In the genomic region with DNA sequence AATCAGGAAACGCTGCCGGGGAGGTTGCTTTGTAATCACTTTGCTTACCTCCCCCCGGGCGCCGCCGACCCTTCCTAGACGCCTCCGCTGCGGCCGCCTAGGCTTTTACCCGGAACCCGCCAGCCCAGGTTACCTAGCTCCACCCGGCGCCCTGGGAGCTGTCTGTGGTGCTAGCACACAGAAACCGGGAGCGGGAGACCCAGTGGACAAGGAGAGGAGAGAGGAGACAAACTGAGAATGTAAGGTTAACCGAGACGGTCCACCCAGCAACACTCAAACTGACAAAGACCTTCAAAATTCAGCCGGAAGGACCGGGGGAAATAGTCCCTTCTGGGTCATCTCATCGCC, we compare ENCODE assay signal across 9 cellular contexts. TPM values are rescaled to one million over a fixed set of nuclear protein-coding genes. Genes with fewer than 3 reads are reported as not detected.
DNase-seq lines count a peak whose midpoint lies in the region; ATAC-seq, FAIRE-seq and TF ChIP-seq lines count a peak whose summit lies in the region.
"Had no signal": no experiment of that assay in that cellular context is flagged by ENCODE, and none has a peak within 500 bp of the region (broad histone marks: within the 10 kb centered on the region; RNA-seq: fewer than 3 reads in every experiment).

No MANE protein-coding gene starts in this region.

- H3K9ac ChIP-seq in GM12878 (ENCODE audit: control insufficient read depth, insufficient read depth, low read length): no peak overlapping the region
- H3K9ac ChIP-seq in liver (ENCODE audit: low read depth in 1 of 2, low read length in 2 of 2): no peak overlapping the region

- H4K20me1 ChIP-seq in GM12878 (ENCODE audit: control insufficient read depth, insufficient read depth): no peaks in the 10 kb centered on the region

- no peak overlapping the region for H3K4me3 Mint-ChIP-seq in effector memory CD8-positive, alpha-beta T cell

- peaks cover 3% of the 10 kb centered on the region for H3K36me3 Mint-ChIP-seq in effector memory CD8-positive, alpha-beta T cell (ENCODE audit: insufficient read depth)

- H3K4me1 ChIP-seq in cardiac muscle cell (ENCODE audit: low read depth): no peaks in the 10 kb centered on the region
- H3K4me1 ChIP-seq in right atrium auricular region: peaks cover 0 to 23% of the 10 kb centered on the region in 2 donors
- no peaks in the 10 kb centered on the region for H3K4me1 ChIP-seq in GM12878 (ENCODE audit: control insufficient read depth, insufficient read depth, low read length)
- peaks cover 8 to 14% (median 12%) of the 10 kb centered on the region in 4 donors for H3K4me1 ChIP-seq in liver (ENCODE audit: control insufficient read depth in 4 of 4, insufficient read depth in 4 of 4, low read length in 3 of 4)

- intact Hi-C loops in GM12878 (cut with micrococcal nuclease; ENCODE audit: unreplicated experiment): no loop called here

- CTCF ChIA-PET in GM12878 (lab: Yijun Ruan, JAX): interaction anchor here (1.7 kb wide), 1 partner anchor 15 kb away, joined by 10 read pairs; no protein-coding TSS in a partner anchor

- H3K27me3 Mint-ChIP-seq in effector memory CD8-positive, alpha-beta T cell: peaks cover 82 to 96% of the 10 kb centered on the region in 2 donors

- no peak for FAIRE-seq in GM12878 (lab: Jason Lieb, UNC)

- DNase-seq in cardiac muscle cell (ENCODE audit: low read depth in 1 of 2, low spot score in 1 of 2) (peak; percentile 61 to 95), right atrium auricular region (ENCODE audit: low spot score) (no peak), GM12878 (ENCODE audit: low read depth, low spot score) (no peak), DMS79 (lab: John Stamatoyannopoulos, UW) (no peak)
- DNase-seq in effector memory CD8-positive, alpha-beta T cell: no peak
- DNase-seq: DND-41 had no signal

- TF ChIP-seq CTCF in cardiac muscle cell (IDR thresholded peaks at IDR 0.05; ENCODE audit: low read depth, low read length) (no peak), right atrium auricular region (IDR thresholded peaks at IDR 0.05) (no peak), GM12878 (IDR thresholded peaks at IDR 0.05 in 2 of 3, conservative IDR thresholded peaks at IDR 0.05 in 1 of 3; ENCODE audit: control insufficient read depth in 2 of 3, extremely low read depth in 1 of 3, insufficient read depth in 1 of 3, low read depth in 3 of 3, low read length in 3 of 3) (no peak), liver (IDR thresholded peaks at IDR 0.05; ENCODE audit: low read depth, low read length, missing input control) (no peak)

- H3K79me2 ChIP-seq in GM12878 (ENCODE audit: control insufficient read depth, insufficient read depth, low read length): no peaks in the 10 kb centered on the region

- in situ Hi-C loops in GM12878 (cut with MboI): no loop called here

- H3K36me3 ChIP-seq in cardiac muscle cell (no peaks in the 10 kb centered on the region), right atrium auricular region (no peaks in the 10 kb centered on the region), GM12878 (ENCODE audit: control insufficient read depth in 2 of 2, insufficient read depth in 2 of 2, low read length in 1 of 2) (no peaks in the 10 kb centered on the region), liver (ENCODE audit: control insufficient read depth in 4 of 4, insufficient read depth in 3 of 4, low read depth in 1 of 4, low read length in 3 of 4) (no peaks in the 10 kb centered on the region)

- no peak for TF ChIP-seq EP300 in GM12878 (IDR thresholded peaks at IDR 0.05; ENCODE audit: borderline replicate concordance in 1 of 2, control insufficient read depth in 1 of 2, low read depth in 2 of 2, low read length in 2 of 2)

- POLR2A ChIA-PET in GM12878 (lab: Charles Lee): no interaction called here

- peak overlapping the region; percentile 28 for H3K4me3 ChIP-seq in cardiac muscle cell
- H3K4me3 ChIP-seq in right atrium auricular region: peak overlapping the region in 1 of 2 donors; percentile 36
- no peak overlapping the region for H3K4me3 ChIP-seq in GM12878
- H3K4me3 ChIP-seq in liver (ENCODE audit: low read depth in 1 of 3, low read length in 3 of 3): peak overlapping the region in 1 of 3 donors; percentile 45

- H3K4me2 ChIP-seq in GM12878 (ENCODE audit: control insufficient read depth, insufficient read depth): no peak overlapping the region

- RAD21 ChIA-PET in GM12878 (lab: Charles Lee; ENCODE audit: unreplicated experiment): no interaction called here

- no peaks in the 10 kb centered on the region for H3K9me3 Mint-ChIP-seq in effector memory CD8-positive, alpha-beta T cell

- H3K27me3 ChIP-seq in cardiac muscle cell (peaks cover 98% of the 10 kb centered on the region), right atrium auricular region (peaks cover 25 to 61% of the 10 kb centered on the region in 2 donors), GM12878 (replicated peaks in 1 of 2; ENCODE audit: control insufficient read depth in 2 of 2, insufficient read depth in 2 of 2, low read length in 1 of 2) (peaks cover 16 to 18% of the 10 kb centered on the region in 2 experiments), liver (ENCODE audit: control insufficient read depth in 4 of 4, insufficient read depth in 4 of 4, low read length in 3 of 4) (peaks cover 10 to 43% (median 20%) of the 10 kb centered on the region in 4 donors)

- TF ChIP-seq POLR2A in GM12878 (IDR thresholded peaks at IDR 0.05; ENCODE audit: low read depth, low read length): no peak

- no TSS peak for BruUV-seq in GM12878 (replicated peaks; lab: Mats Ljungman, UMichigan)

- peaks cover 11 to 14% of the 10 kb centered on the region in 2 donors for H3K4me1 Mint-ChIP-seq in effector memory CD8-positive, alpha-beta T cell (ENCODE audit: low read depth in 2 of 2)

- H3K27ac Mint-ChIP-seq in effector memory CD8-positive, alpha-beta T cell: no peak overlapping the region

- H2AFZ ChIP-seq in GM12878 (ENCODE audit: control insufficient read depth, low read depth, low read length): no peak overlapping the region

- no peak for TF ChIP-seq RAD21 in GM12878 (IDR thresholded peaks at IDR 0.05; ENCODE audit: insufficient read depth, low read depth, low read length)
- no peak for TF ChIP-seq RAD21 in liver (IDR thresholded peaks at IDR 0.05)

- H3K27ac ChIP-seq in cardiac muscle cell: no peak overlapping the region
- no peak overlapping the region for H3K27ac ChIP-seq in right atrium auricular region
- H3K27ac ChIP-seq in GM12878 (ENCODE audit: control insufficient read depth, insufficient read depth): no peak overlapping the region
- H3K27ac ChIP-seq in liver (ENCODE audit: low read depth in 1 of 2, low read length in 2 of 2): no peak overlapping the region

- SMC1A ChIA-PET in GM12878 (lab: Charles Lee; ENCODE audit: uncharacterized antibody, unreplicated experiment): interaction anchor here (0.6 kb wide), 1 partner anchor 76 kb away, joined by 3 read pairs; no protein-coding TSS in a partner anchor

- no peaks in the 10 kb centered on the region for H3K9me3 ChIP-seq in cardiac muscle cell (ENCODE audit: low read depth)
- no peaks in the 10 kb centered on the region for H3K9me3 ChIP-seq in right atrium auricular region
- no peaks in the 10 kb centered on the region; the same call in 2 of the 3 replicates for H3K9me3 ChIP-seq in GM12878 (replicated peaks; ENCODE audit: control insufficient read depth, insufficient read depth, low read length)
- H3K9me3 ChIP-seq in liver (ENCODE audit: control insufficient read depth in 4 of 4, low read length in 3 of 4): no peaks in the 10 kb centered on the region

- WGBS in GM12878 (ENCODE audit: insufficient coverage, insufficient replicate concordance, low lambda C conversion rate, missing lambda C conversion rate): 10% methylated on average over 21 of the region's 21 CpGs
- 2% methylated on average over 21 of the region's 21 CpGs for WGBS in liver

- ATAC-seq in GM12878: peak; percentile 44
- ATAC-seq in GM19395 (IDR thresholded peaks at IDR 0.05; ENCODE audit: unreplicated experiment): no peak
- no peak for ATAC-seq in GM21515 (IDR thresholded peaks at IDR 0.05; ENCODE audit: unreplicated experiment)
- no peak for ATAC-seq in effector memory CD8-positive, alpha-beta T cell (replicated peaks)

TF ChIP-seq in GM12878, 131 proteins besides CTCF, POLR2A, EP300 and RAD21 (continues in another document):
- TF ChIP-seq MXI1 (IDR thresholded peaks at IDR 0.05; ENCODE audit: low read depth, low read length) (no peak), ETV6 (conservative IDR thresholded peaks at IDR 0.05 in 1 of 2, IDR thresholded peaks at IDR 0.05 in 1 of 2; ENCODE audit: borderline replicate concordance in 1 of 2, low read depth in 1 of 2) (no peak), ZNF622 (IDR thresholded peaks at IDR 0.05) (no peak), CEBPB (IDR thresholded peaks at IDR 0.05; ENCODE audit: borderline replicate concordance in 1 of 2, low read depth in 2 of 2, low read length in 2 of 2) (no peak)

TF ChIP-seq in liver, 16 proteins besides CTCF, POLR2A, EP300 and RAD21 (continues in another document):
- no peak for TF ChIP-seq HNF4G (IDR thresholded peaks at IDR 0.05)
- TF ChIP-seq, protein P1, sequence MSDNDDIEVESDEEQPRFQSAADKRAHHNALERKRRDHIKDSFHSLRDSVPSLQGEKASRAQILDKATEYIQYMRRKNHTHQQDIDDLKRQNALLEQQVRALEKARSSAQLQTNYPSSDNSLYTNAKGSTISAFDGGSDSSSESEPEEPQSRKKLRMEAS (IDR thresholded peaks at IDR 0.05): no peak

RNA-seq across cellular contexts. Expression of a gene that starts 9.8 kb away (rescaled TPM):
- not detected in 2 replicates for total RNA-seq in cardiac muscle cell
- not detected in 2 replicates for polyA plus RNA-seq in cardiac muscle cell
- total RNA-seq in right atrium auricular region: not detected
- not detected in 2 replicates for total RNA-seq in GM12878 (2013; cell fraction: nucleolus; rRNA removed)
- not detected in 2 replicates for total RNA-seq in GM12878 (2014; rRNA removed)
- not detected in 2 replicates for total RNA-seq in GM12878 (2014; rRNA removed; fragmentation: Illumina TruSeq; extraction: Trizol)
- not detected in 2 replicates for total RNA-seq in GM12878 (2021)
- polyA plus RNA-seq in GM12878 (2011; ENCODE audit: low read depth): not detected
- polyA plus RNA-seq in GM12878 (2011; rRNA removed): not detected in 2 replicates
- not detected in 2 replicates for polyA plus RNA-seq in GM12878 (2011; cell fraction: cytosol; rRNA removed)
- not detected in 2 replicates for polyA plus RNA-seq in GM12878 (2011; cell fraction: nucleus; rRNA removed)
- not detected in 2 replicates for polyA plus RNA-seq in GM12878 (2012)
- polyA plus RNA-seq in GM12878 (2014; fragmentation: Illumina TruSeq; extraction: Trizol): not detected in 2 replicates
- not detected for polyA plus RNA-seq in GM12878 (2014; fragmentation: Nextera tagmentation; extraction: Ambion mirVana)
- polyA plus RNA-seq in GM12878 (2014; rRNA removed): not detected in 2 replicates
- polyA plus RNA-seq in GM12878 (2016; fragmentation: Nextera tagmentation; extraction: Ambion mirVana): not detected
- polyA minus RNA-seq in GM12878 (2011; rRNA and poly(A)+ RNA removed): not detected in 2 replicates
- not detected in 2 replicates for polyA minus RNA-seq in GM12878 (2011; cell fraction: cytosol; rRNA and poly(A)+ RNA removed)
- not detected in 2 replicates for polyA minus RNA-seq in GM12878 (2011; cell fraction: nucleus; rRNA and poly(A)+ RNA removed)
- total RNA-seq in liver: not detected
- polyA plus RNA-seq in liver: not detected

Comparison
In these comparisons a context has a peak if more than half of its experiments do, and no peak if none do; other contexts are left out.
1. DNase-seq: peak in cardiac muscle cell (2 of 2); none in right atrium auricular region (single experiment), GM12878 (single experiment), DMS79 (single experiment) and effector memory CD8-positive, alpha-beta T cell (0 of 3).